ENCODE assay signal across 15 cellular contexts in genomic region chr4:59535541-59535940, GRCh38.
A peak's percentile ranks its signal among the peaks of the same experiment; 100 is the strongest.
DNase-seq lines count a peak whose midpoint lies in the region; ATAC-seq and TF ChIP-seq lines count a peak whose summit lies in the region.
"Had no signal": no experiment of that assay in that cellular context is flagged by ENCODE, and none has a peak within 500 bp of the region (broad histone marks: within the 10 kb centered on the region; RNA-seq: fewer than 3 reads in every experiment).

No MANE protein-coding gene starts in this region.

- no peaks in the 10 kb centered on the region for H3K36me3 Mint-ChIP-seq in glutamatergic neuron (ENCODE audit: unreplicated experiment)
- H3K36me3 Mint-ChIP-seq: CD8-positive, alpha-beta T cell; T-cell had no signal

- peak overlapping the region; percentile 51 for H3K27ac ChIP-seq in SJCRH30
- H3K27ac ChIP-seq: PC-9 had no signal

- intact Hi-C loops in left ventricle myocardium superior (cut with micrococcal nuclease), result no loop called here

- no peak overlapping the region for H3K4me3 Mint-ChIP-seq in glutamatergic neuron (ENCODE audit: unreplicated experiment)
- H3K4me3 Mint-ChIP-seq: CD8-positive, alpha-beta T cell; T-cell had no signal

- H3K36me3 ChIP-seq in SJCRH30, result no peaks in the 10 kb centered on the region

- H3K4me3 ChIP-seq in SJCRH30, result no peak overlapping the region
- H3K4me3 ChIP-seq: PC-9 had no signal

- H3K27me3 ChIP-seq in SJCRH30, result no peaks in the 10 kb centered on the region

- no peak overlapping the region for H3K27ac Mint-ChIP-seq in glutamatergic neuron (ENCODE audit: unreplicated experiment)
- H3K27ac Mint-ChIP-seq: CD8-positive, alpha-beta T cell; T-cell had no signal

- ATAC-seq in GM19035 (IDR thresholded peaks at IDR 0.05; ENCODE audit: unreplicated experiment) (peak; percentile 82), HG03196 (IDR thresholded peaks at IDR 0.05; ENCODE audit: unreplicated experiment) (peak; percentile 58), left ventricle myocardium superior (no peak)
- no peak for ATAC-seq in activated CD4-positive, CD25-positive, alpha-beta regulatory T cell treated with anti-CD3 and anti-CD28 coated beads, Interleukin-2, amount 50 U/mL, for 24 hours
- ATAC-seq: CD8-positive, alpha-beta T cell; T-cell had no signal

- DNase-seq in SJCRH30 (peak in 1 of 2 experiments; percentile 38), DMS114 treated with DMSO at 0.1 percent for 48 hours (lab: John Stamatoyannopoulos, UW; ENCODE audit: unreplicated experiment) (no peak), left ventricle myocardium superior (no peak), glutamatergic neuron (no peak)
- DNase-seq: CD8-positive, alpha-beta T cell; H7; KBM-7; NCI-H1092; NCI-H345; NCI-H69; PC-9; T-cell had no signal

- no peaks in the 10 kb centered on the region for H3K4me1 Mint-ChIP-seq in glutamatergic neuron (ENCODE audit: low read depth, unreplicated experiment)
- H3K4me1 Mint-ChIP-seq: T-cell had no signal

- H3K4me1 ChIP-seq in SJCRH30, result peaks cover 31% of the 10 kb centered on the region

- no peaks in the 10 kb centered on the region for H3K9me3 ChIP-seq in SJCRH30 (replicated peaks)

- no peaks in the 10 kb centered on the region for H3K27me3 Mint-ChIP-seq in glutamatergic neuron (ENCODE audit: unreplicated experiment)
- H3K27me3 Mint-ChIP-seq: T-cell had no signal

- no peaks in the 10 kb centered on the region for H3K9me3 Mint-ChIP-seq in glutamatergic neuron (ENCODE audit: unreplicated experiment)

- TF ChIP-seq CTCF in glutamatergic neuron (IDR thresholded peaks at IDR 0.05; ENCODE audit: partially characterized antibody, unreplicated experiment), result no peak

Comparison
In these comparisons a context has a peak if more than half of its experiments do, and no peak if none do; other contexts are left out.
1. ATAC-seq: peak in GM19035 (single experiment) and HG03196 (single experiment); none in left ventricle myocardium superior (single experiment) and activated CD4-positive, CD25-positive, alpha-beta regulatory T cell treated with anti-CD3 and anti-CD28 coated beads, Interleukin-2, amount 50 U/mL, for 24 hours (0 of 2).